8 cellular contexts compared by ENCODE assay signal in genomic region chr2:74514368-74515270, GRCh38.
A peak's percentile ranks its signal among the peaks of the same experiment; 100 is the strongest.
DNase-seq lines count a peak whose midpoint lies in the region; ATAC-seq lines count a peak whose summit lies in the region.

Gene TLX2, plus strand, starts transcription at chr2:74514450. Its CDS starts 357 bp downstream, at chr2:74514807.

- peak within 1 kb of the TSS; percentile 71 to 80 for H3K4me3 Mint-ChIP-seq in stimulated activated naive B cell treated with anti-CD40 and anti-IgM and Interleukin-4, amounts not matched to agents 10 μg/mL and 1 μg/mL and 100 μg/mL, for 72 hours

- peaks cover 16 to 26% of the 10 kb centered on the region in 2 donors for H3K4me1 Mint-ChIP-seq in stimulated activated naive B cell treated with anti-CD40 and anti-IgM and Interleukin-4, amounts not matched to agents 10 μg/mL and 1 μg/mL and 100 μg/mL, for 72 hours

- H3K9me3 Mint-ChIP-seq in stimulated activated naive B cell treated with anti-CD40 and anti-IgM and Interleukin-4, amounts not matched to agents 10 μg/mL and 1 μg/mL and 100 μg/mL, for 72 hours = peaks cover 3 to 4% of the 10 kb centered on the region in 2 donors

- H3K27me3 ChIP-seq in NT2/D1 (ENCODE audit: insufficient read depth, insufficient read length) = peaks cover 71% of the 10 kb centered on the region

- peaks cover 76 to 95% of the 10 kb centered on the region in 2 donors for H3K27me3 Mint-ChIP-seq in stimulated activated naive B cell treated with anti-CD40 and anti-IgM and Interleukin-4, amounts not matched to agents 10 μg/mL and 1 μg/mL and 100 μg/mL, for 72 hours

- peaks cover 6 to 19% of the 10 kb centered on the region in 2 donors for H3K36me3 Mint-ChIP-seq in stimulated activated naive B cell treated with anti-CD40 and anti-IgM and Interleukin-4, amounts not matched to agents 10 μg/mL and 1 μg/mL and 100 μg/mL, for 72 hours

- no peaks in the 10 kb centered on the region for H3K4me1 ChIP-seq in NT2/D1 (ENCODE audit: insufficient read depth, insufficient read length)

- H3K27ac Mint-ChIP-seq in stimulated activated naive B cell treated with anti-CD40 and anti-IgM and Interleukin-4, amounts not matched to agents 10 μg/mL and 1 μg/mL and 100 μg/mL, for 72 hours = peak within 1 kb of the TSS; percentile 79

- peak within 1 kb of the TSS; percentile 45 for H3K4me3 ChIP-seq in NT2/D1 (ENCODE audit: insufficient read length, low read depth)

- H3K9ac ChIP-seq in NT2/D1 (ENCODE audit: insufficient read length, low read depth) = peak within 1 kb of the TSS; percentile 59

- H3K36me3 ChIP-seq in NT2/D1 (ENCODE audit: insufficient read depth, insufficient read length, low read length) = no peaks in the 10 kb centered on the region

- peak; percentile 45 for DNase-seq in activated T-cell treated with anti-CD3 and anti-CD28 coated beads, Interleukin-2, amount 50 U/mL, for 1 hour
- DNase-seq in activated T-cell treated with anti-CD3 and anti-CD28 coated beads for 4 hours (no peak), NT2/D1 (ENCODE audit: low read depth, low spot score) (no peak), glomerular visceral epithelial cell (ENCODE audit: extremely low spot score) (peak; percentile 14)
- no peak for DNase-seq in stimulated activated naive B cell treated with anti-CD40 and anti-IgM and Interleukin-4, amounts not matched to agents 10 μg/mL and 1 μg/mL and 100 μg/mL, for 72 hours

- H3K9me3 ChIP-seq in NT2/D1 (ENCODE audit: insufficient read depth, low read length) = no peaks in the 10 kb centered on the region

- ATAC-seq in stimulated activated naive B cell treated with anti-CD40 and anti-IgM and Interleukin-4, amounts not matched to agents 10 μg/mL and 1 μg/mL and 100 μg/mL, for 72 hours (replicated peaks) = peak; percentile 15 to 28
- ATAC-seq in HG02884 (IDR thresholded peaks at IDR 0.05; ENCODE audit: unreplicated experiment) (no peak), HG03139 (IDR thresholded peaks at IDR 0.05; ENCODE audit: unreplicated experiment) (no peak), GM21423 (IDR thresholded peaks at IDR 0.05; ENCODE audit: unreplicated experiment) (no peak)

Comparison
In these comparisons a context has a peak if more than half of its experiments do, and no peak if none do; other contexts are left out.
1. DNase-seq: peak in activated T-cell treated with anti-CD3 and anti-CD28 coated beads, Interleukin-2, amount 50 U/mL, for 1 hour (single experiment) and glomerular visceral epithelial cell (single experiment); none in activated T-cell treated with anti-CD3 and anti-CD28 coated beads for 4 hours (single experiment), NT2/D1 (single experiment) and stimulated activated naive B cell treated with anti-CD40 and anti-IgM and Interleukin-4, amounts not matched to agents 10 μg/mL and 1 μg/mL and 100 μg/mL, for 72 hours (single experiment).
2. ATAC-seq: peak in stimulated activated naive B cell treated with anti-CD40 and anti-IgM and Interleukin-4, amounts not matched to agents 10 μg/mL and 1 μg/mL and 100 μg/mL, for 72 hours (2 of 2); none in HG02884 (single experiment), HG03139 (single experiment) and GM21423 (single experiment).